Comparison of ENCODE assay signal across 1 cellular context in the genomic region with DNA sequence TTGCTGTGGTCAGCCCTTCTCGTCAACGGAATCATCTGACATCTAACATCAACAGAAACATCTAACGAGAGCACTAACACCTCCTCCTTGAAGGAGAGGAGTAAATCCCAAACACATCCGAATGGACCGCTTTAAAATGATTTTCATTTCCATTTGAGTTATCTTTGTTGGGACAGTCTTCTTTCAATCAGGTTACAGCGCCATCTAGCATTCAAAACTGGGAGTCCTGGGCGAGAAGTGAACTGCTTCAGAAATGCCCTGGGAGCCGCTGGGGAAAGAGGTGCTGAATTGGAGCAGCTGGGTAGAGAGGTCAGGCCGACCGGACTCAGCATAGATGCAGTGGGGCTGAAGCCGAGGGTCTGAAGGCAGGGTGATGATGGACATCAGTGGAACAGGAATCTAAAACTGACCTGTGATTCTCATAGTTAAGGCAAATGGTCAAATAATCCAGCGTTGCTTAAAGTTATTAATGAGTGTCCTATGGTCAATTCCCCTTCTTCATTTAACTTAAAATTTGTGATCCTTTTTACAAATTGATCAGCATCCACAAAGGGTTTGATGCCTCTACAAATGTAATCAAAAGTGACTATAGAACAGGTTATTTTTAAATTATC.
TF ChIP-seq lines count a peak whose summit lies in the region.

No MANE protein-coding gene starts in this region.

TF ChIP-seq in SK-N-SH treated with all-trans-retinoic acid at 6 μM for 48 hours, 23 proteins besides CTCF, POLR2A, EP300 and RAD21 (continued from another document):
- TF ChIP-seq, protein P1, sequence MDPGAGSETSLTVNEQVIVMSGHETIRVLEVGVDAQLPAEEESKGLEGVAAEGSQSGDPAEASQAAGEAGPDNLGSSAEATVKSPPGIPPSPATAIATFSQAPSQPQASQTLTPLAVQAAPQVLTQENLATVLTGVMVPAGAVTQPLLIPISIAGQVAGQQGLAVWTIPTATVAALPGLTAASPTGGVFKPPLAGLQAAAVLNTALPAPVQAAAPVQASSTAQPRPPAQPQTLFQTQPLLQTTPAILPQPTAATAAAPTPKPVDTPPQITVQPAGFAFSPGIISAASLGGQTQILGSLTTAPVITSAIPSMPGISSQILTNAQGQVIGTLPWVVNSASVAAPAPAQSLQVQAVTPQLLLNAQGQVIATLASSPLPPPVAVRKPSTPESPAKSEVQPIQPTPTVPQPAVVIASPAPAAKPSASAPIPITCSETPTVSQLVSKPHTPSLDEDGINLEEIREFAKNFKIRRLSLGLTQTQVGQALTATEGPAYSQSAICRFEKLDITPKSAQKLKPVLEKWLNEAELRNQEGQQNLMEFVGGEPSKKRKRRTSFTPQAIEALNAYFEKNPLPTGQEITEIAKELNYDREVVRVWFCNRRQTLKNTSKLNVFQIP (CRISPR knock-in tag; IDR thresholded peaks at IDR 0.05; ENCODE audit: borderline replicate concordance, low read depth), result no peak
- TF ChIP-seq ZNF8 (CRISPR knock-in tag; IDR thresholded peaks at IDR 0.05) (no peak), ISL1 (CRISPR knock-in tag; IDR thresholded peaks at IDR 0.05) (no peak)
